19 cellular contexts compared by ENCODE assay signal in genomic region chr5:65451436-65451835, GRCh38. TPM values are rescaled to one million over a fixed set of nuclear protein-coding genes. Genes with fewer than 3 reads are reported as not detected.
DNase-seq lines count a peak whose midpoint lies in the region; ATAC-seq, FAIRE-seq and TF ChIP-seq lines count a peak whose summit lies in the region.
"Had no signal": no experiment of that assay in that cellular context is flagged by ENCODE, and none has a peak within 500 bp of the region (broad histone marks: within the 10 kb centered on the region; RNA-seq: fewer than 3 reads in every experiment).

No MANE protein-coding gene starts in this region.

- H3K9ac ChIP-seq in astrocyte (ENCODE audit: low read length), result no peak overlapping the region
- H3K9ac ChIP-seq: BLaER1, KMS-11 had no signal

- H3K4me3 Mint-ChIP-seq in astrocyte (ENCODE audit: unreplicated experiment), result no peak overlapping the region
- H3K4me3 Mint-ChIP-seq in T-cell, result no peak overlapping the region
- H3K4me3 Mint-ChIP-seq in CD14-positive monocyte, result no peak overlapping the region
- H3K4me3 Mint-ChIP-seq: CD4-positive, CD25-positive, alpha-beta regulatory T cell; CD8-positive, alpha-beta memory T cell; H9 had no signal

- no peaks in the 10 kb centered on the region for H3K9me3 ChIP-seq in astrocyte (ENCODE audit: insufficient read depth, low read depth, low read length)
- H3K9me3 ChIP-seq: BLaER1 had no signal

- H3K9me3 Mint-ChIP-seq in astrocyte (ENCODE audit: unreplicated experiment), result peaks cover 4% of the 10 kb centered on the region
- H3K9me3 Mint-ChIP-seq in T-cell, result peaks cover 0 to 3% (median 0%) of the 10 kb centered on the region in 3 donors
- H3K9me3 Mint-ChIP-seq in CD14-positive monocyte, result peaks cover 0 to 7% (median 2%) of the 10 kb centered on the region in 7 donors
- H3K9me3 Mint-ChIP-seq: CD4-positive, CD25-positive, alpha-beta regulatory T cell; CD8-positive, alpha-beta memory T cell had no signal

- POLR2A ChIA-PET in T-cell (lab: Charles Lee), result no interaction called here

- TF ChIP-seq CTCF in AG10803 (conservative IDR thresholded peaks at IDR 0.05; ENCODE audit: low read length), result no peak
- no peak for TF ChIP-seq CTCF in astrocyte (IDR thresholded peaks at IDR 0.05; ENCODE audit: insufficient read depth, low read depth, low read length)
- no peak for TF ChIP-seq CTCF in fibroblast of pulmonary artery (IDR thresholded peaks at IDR 0.05; ENCODE audit: low read length, missing control alignments)
- no peak for TF ChIP-seq CTCF in CD14-positive monocyte (IDR thresholded peaks at IDR 0.05)

- CTCF ChIA-PET in T-cell (lab: Charles Lee), result interaction anchor here in 1 of 2 donors (1.0 kb wide), 1 partner anchor 31 kb away, joined by 3 read pairs; no protein-coding TSS in a partner anchor

- H3K36me3 Mint-ChIP-seq in astrocyte (ENCODE audit: low read depth, unreplicated experiment), result peaks cover 15% of the 10 kb centered on the region
- H3K36me3 Mint-ChIP-seq in T-cell, result peaks cover 8% of the 10 kb centered on the region
- H3K36me3 Mint-ChIP-seq in CD14-positive monocyte, result no peaks in the 10 kb centered on the region
- H3K36me3 Mint-ChIP-seq: CD4-positive, CD25-positive, alpha-beta regulatory T cell had no signal

- peaks cover 3% of the 10 kb centered on the region for H4K20me1 ChIP-seq in astrocyte (ENCODE audit: insufficient read depth, low read length)
- H4K20me1 ChIP-seq: BLaER1 had no signal

- H3K27me3 Mint-ChIP-seq in astrocyte (ENCODE audit: low read depth, unreplicated experiment) (no peaks in the 10 kb centered on the region), T-cell (no peaks in the 10 kb centered on the region), CD14-positive monocyte (ENCODE audit: low read depth in 3 of 3) (no peaks in the 10 kb centered on the region)
- H3K27me3 Mint-ChIP-seq: CD4-positive, CD25-positive, alpha-beta regulatory T cell; CD8-positive, alpha-beta memory T cell had no signal

- peak; percentile 20 for DNase-seq in AG10803 (ENCODE audit: low read depth)
- DNase-seq in astrocyte (ENCODE audit: low read depth), result peak; percentile 21
- DNase-seq in fibroblast of pulmonary artery (ENCODE audit: low read depth), result peak; percentile 19
- peak; percentile 55 for DNase-seq in myocyte (ENCODE audit: low read depth)
- DNase-seq in T-cell, result no peak
- no peak for DNase-seq in NCI-H2171 treated with DMSO at 0.1 percent for 48 hours (lab: John Stamatoyannopoulos, UW)
- DNase-seq in CD1c-positive myeloid dendritic cell (ENCODE audit: extremely low spot score), result no peak
- no peak for DNase-seq in CD14-positive monocyte (ENCODE audit: low spot score)
- DNase-seq: CD4-positive, CD25-positive, alpha-beta regulatory T cell; CD8-positive, alpha-beta memory T cell; COR-L47; DMS 273 treated with DMSO at 0.1 percent for 48 hours; DMS79; GF-D8; GOT3; H9 had no signal

- H3K79me2 ChIP-seq in astrocyte (ENCODE audit: insufficient read depth, low read length), result peaks cover 4% of the 10 kb centered on the region

- H3K4me1 Mint-ChIP-seq in astrocyte (ENCODE audit: low read depth, unreplicated experiment) (peaks cover 3% of the 10 kb centered on the region), T-cell (no peaks in the 10 kb centered on the region), CD14-positive monocyte (no peaks in the 10 kb centered on the region)
- H3K4me1 Mint-ChIP-seq: CD4-positive, CD25-positive, alpha-beta regulatory T cell; CD8-positive, alpha-beta memory T cell; H9 had no signal

- no peaks in the 10 kb centered on the region for H3K27me3 ChIP-seq in astrocyte (ENCODE audit: insufficient read depth, low read length)
- H3K27me3 ChIP-seq: BLaER1 had no signal

- H3K4me3 ChIP-seq in AG10803 (ENCODE audit: low read length), result no peak overlapping the region
- H3K4me3 ChIP-seq in astrocyte (ENCODE audit: insufficient read depth, low read depth, low read length), result no peak overlapping the region
- H3K4me3 ChIP-seq in fibroblast of pulmonary artery (replicated peaks; ENCODE audit: low read depth, low read length), result no peak overlapping the region
- H3K4me3 ChIP-seq: BLaER1, GM12878 had no signal

- H3K36me3 ChIP-seq in astrocyte (ENCODE audit: insufficient read depth, low read length), result peaks cover 39% of the 10 kb centered on the region
- H3K36me3 ChIP-seq: BLaER1 had no signal

- intact Hi-C loops in CD14-positive monocyte (cut with micrococcal nuclease), result no loop called here

- H2AFZ ChIP-seq in astrocyte (ENCODE audit: low read depth, low read length), result no peak overlapping the region

- H3K4me2 ChIP-seq in astrocyte (ENCODE audit: low read length), result no peak overlapping the region
- H3K4me2 ChIP-seq: BLaER1, KMS-11 had no signal

- no peak for ATAC-seq in T-cell (replicated peaks in 1 of 4)
- ATAC-seq: GM12878 had no signal

- H3K27ac ChIP-seq in astrocyte (ENCODE audit: low read depth, low read length), result no peak overlapping the region
- H3K27ac ChIP-seq: BLaER1, KMS-11 had no signal

- H3K27ac Mint-ChIP-seq in astrocyte (ENCODE audit: unreplicated experiment) (no peak overlapping the region), T-cell (no peak overlapping the region), CD14-positive monocyte (no peak overlapping the region)
- H3K27ac Mint-ChIP-seq: CD4-positive, CD25-positive, alpha-beta regulatory T cell; CD8-positive, alpha-beta memory T cell; H9 had no signal

- H3K4me1 ChIP-seq in astrocyte (ENCODE audit: insufficient read depth, low read length), result no peaks in the 10 kb centered on the region
- H3K4me1 ChIP-seq: BLaER1 had no signal

- FAIRE-seq in astrocyte (lab: Jason Lieb, UNC), result no peak
- FAIRE-seq: GM12878 had no signal

RNA-seq across cellular contexts. Expression of gene ADAMTS6, which starts 30.3 kb away (rescaled TPM):
- total RNA-seq in astrocyte, result 27.7 and 37.1 TPM in 2 replicates
- total RNA-seq in myocyte, result 13.2 and 17.0 TPM in 2 replicates
- 7.9 TPM for polyA plus RNA-seq in myocyte (2012)
- 1 to 10 TPM; 2.0 to 5.3 (median 4.0) TPM for total RNA-seq in T-cell
- not detected for polyA plus RNA-seq in CD14-positive monocyte

Comparison
In these comparisons a context has a peak if more than half of its experiments do, and no peak if none do; other contexts are left out.
1. DNase-seq: peak in AG10803 (single experiment), astrocyte (single experiment), fibroblast of pulmonary artery (single experiment) and myocyte (single experiment); none in T-cell (0 of 34), NCI-H2171 treated with DMSO at 0.1 percent for 48 hours (single experiment), CD1c-positive myeloid dendritic cell (single experiment) and CD14-positive monocyte (single experiment).